ENCODE assay signal across 24 cellular contexts in genomic region chr4:107625503-107625902, GRCh38.
"Had no signal": no experiment of that assay in that cellular context is flagged by ENCODE, and none has a peak within 500 bp of the region (broad histone marks: within the 10 kb centered on the region; RNA-seq: fewer than 3 reads in every experiment).

No MANE protein-coding gene starts in this region.

- H3K27ac ChIP-seq: ascending aorta, body of pancreas, Peyer's patch, RWPE1, SJCRH30 had no signal

- H3K9me3 ChIP-seq: body of pancreas, Peyer's patch, SJCRH30 had no signal

- H3K27me3 ChIP-seq: ascending aorta, body of pancreas, Peyer's patch, SJCRH30 had no signal

- H3K36me3 ChIP-seq: Peyer's patch had no signal

- ATAC-seq: activated CD8-positive, alpha-beta memory T cell treated with anti-CD3 and anti-CD28 coated beads, Interleukin-2, amount 10 ng/mL, durations not matched to agents 7 days and 5 days; body of pancreas; SK-N-SH treated with all-trans-retinoic acid at 6 μM for 48 hours had no signal

- H3K4me1 ChIP-seq: ascending aorta, Peyer's patch, SJCRH30 had no signal

- DNase-seq: activated B cell treated with CpG ODN at 0.5 μM for 24 hours; activated CD4-positive, alpha-beta T cell treated with anti-CD3 and anti-CD28 coated beads for 1 hour; activated CD4-positive, alpha-beta T cell treated with anti-CD3 and anti-CD28 coated beads, Interleukin-2, amount 10 ng/mL, durations not matched to agents 24 days and 14 days; activated CD4-positive, alpha-beta T cell treated with anti-CD3 and anti-CD28 coated beads, Interleukin-2, amount 50 U/mL, for 48 hours; activated CD8-positive, alpha-beta memory T cell treated with anti-CD3 and anti-CD28 coated beads, Interleukin-2, amount 10 ng/mL, durations not matched to agents 7 days and 5 days; activated effector memory CD4-positive, alpha-beta T cell treated with Interleukin-2 at 50 U/mL for 16 hours; activated naive CD4-positive, alpha-beta T cell; activated T-cell treated with anti-CD3 and anti-CD28 coated beads, Interleukin-2, amount 50 U/mL, for 24 hours; amniotic stem cell; body of pancreas; central memory CD4-positive, alpha-beta T cell; Kasumi-1; NCI-H1105; NCI-H1436; NCI-H1694 treated with DMSO at 0.1 percent for 48 hours; NCI-H2029 treated with DMSO at 0.1 percent for 48 hours; NCI-H446; NCI-H524; Peyer's patch; Right ventricle myocardium superior; SJCRH30 had no signal

- H3K4me3 ChIP-seq: ascending aorta, body of pancreas, Peyer's patch, SJCRH30 had no signal
